8 cellular contexts compared by ENCODE assay signal in the genomic region with DNA sequence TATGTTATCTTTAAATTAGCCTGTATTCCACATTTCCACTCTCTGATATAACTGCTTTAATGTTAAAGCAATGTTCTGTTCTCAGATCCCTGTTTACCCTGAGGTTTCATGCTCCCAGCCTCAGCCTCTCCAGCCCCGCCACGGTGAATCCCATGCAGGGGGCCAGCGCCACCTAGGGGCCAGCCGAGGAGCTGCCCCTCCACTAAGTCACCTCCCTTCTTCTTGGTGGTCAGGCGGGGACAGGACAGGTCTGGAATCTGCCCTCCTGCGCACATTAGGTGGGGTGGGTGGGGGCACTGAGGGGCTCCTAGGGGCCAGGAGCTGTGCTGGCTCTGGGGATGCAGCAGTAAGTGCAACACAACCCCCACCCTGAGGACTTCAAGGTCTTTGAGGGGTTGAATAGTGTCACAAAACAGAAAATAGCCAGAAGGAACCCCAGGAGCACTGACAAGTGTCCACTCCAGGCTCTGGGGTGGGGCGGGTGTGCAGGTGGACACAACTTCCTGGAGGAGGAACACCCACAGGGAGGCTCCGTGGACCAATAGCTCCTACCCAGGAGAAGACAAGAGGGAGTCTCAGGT.
DNase-seq lines count a peak whose midpoint lies in the region; ATAC-seq and TF ChIP-seq lines count a peak whose summit lies in the region.

No MANE protein-coding gene starts in this region.

- H3K27me3 ChIP-seq in right cardiac atrium (ENCODE audit: control insufficient read depth, insufficient read depth) (no peaks in the 10 kb centered on the region), sigmoid colon (no peaks in the 10 kb centered on the region)

- no peaks in the 10 kb centered on the region for H3K4me1 ChIP-seq in right cardiac atrium (ENCODE audit: control insufficient read depth, insufficient read depth, low read length)
- peaks cover 0 to 8% (median 6%) of the 10 kb centered on the region in 4 donors for H3K4me1 ChIP-seq in sigmoid colon

- no peak for TF ChIP-seq EP300 in sigmoid colon (IDR thresholded peaks at IDR 0.05)

- 12% methylated on average over 8 of the region's 8 CpGs for WGBS in right cardiac atrium
- WGBS in sigmoid colon, 2 donors: 4 to 10% methylated on average over 8 of the region's 8 CpGs

- peak; percentile 82 to 87 for ATAC-seq in right cardiac atrium
- no peak for ATAC-seq in HG03095 (IDR thresholded peaks at IDR 0.05; ENCODE audit: unreplicated experiment)

- TF ChIP-seq CTCF in AG09309 (IDR thresholded peaks at IDR 0.05; ENCODE audit: control insufficient read depth, insufficient read depth, low read depth, low read length, missing control alignments) (peak; percentile 100), sigmoid colon (IDR thresholded peaks at IDR 0.05) (peak; percentile 88 to 98 (median 94))

- no peaks in the 10 kb centered on the region for H3K36me3 ChIP-seq in sigmoid colon

- intact Hi-C loops in right cardiac atrium (cut with DNase I) (loop anchor here (5.0 to 10.0 kb wide), 3 partner anchors 134 to 448 kb away; no protein-coding TSS in a partner anchor), sigmoid colon (cut with DNase I) (loop anchor here (2.0 to 5.0 kb wide), 3 partner anchors 77 to 337 kb away; no protein-coding TSS in a partner anchor)

- TF ChIP-seq POLR2A in sigmoid colon (IDR thresholded peaks at IDR 0.05): no peak

- DNase-seq in AG09309 (ENCODE audit: low read depth): no peak
- peak; percentile 84 for DNase-seq in GM19240 (ENCODE audit: insufficient read length, low spot score)
- DNase-seq in NCI-H187 treated with DMSO at 0.1 percent for 48 hours (lab: John Stamatoyannopoulos, UW): peak; percentile 22
- peak; percentile 55 for DNase-seq in T-helper 22 cell (ENCODE audit: low read depth)
- peak in 52 of 56 donors; percentile 8 to 84 (median 55) for DNase-seq in amygdala (lab: John Stamatoyannopoulos, UW)
- DNase-seq in right cardiac atrium: peak; percentile 78 to 93 (median 93)
- DNase-seq in sigmoid colon: peak; percentile 92

- no peak overlapping the region for H3K27ac ChIP-seq in right cardiac atrium (ENCODE audit: low read length)
- H3K27ac ChIP-seq in sigmoid colon: no peak overlapping the region

- no peak overlapping the region for H3K4me3 ChIP-seq in AG09309 (ENCODE audit: control insufficient read depth, low read depth, low read length)
- no peak overlapping the region for H3K4me3 ChIP-seq in right cardiac atrium (ENCODE audit: low read length)
- H3K4me3 ChIP-seq in sigmoid colon: no peak overlapping the region

- no peaks in the 10 kb centered on the region for H3K9me3 ChIP-seq in right cardiac atrium (ENCODE audit: control insufficient read depth, low read length)
- H3K9me3 ChIP-seq in sigmoid colon: no peaks in the 10 kb centered on the region
